ENCODE assay signal across 8 cellular contexts in genomic region chr1:181083842-181084605, GRCh38. TPM values are rescaled to one million over a fixed set of nuclear protein-coding genes. Genes with fewer than 3 reads are reported as not detected.
DNase-seq lines count a peak whose midpoint lies in the region; ATAC-seq, FAIRE-seq and TF ChIP-seq lines count a peak whose summit lies in the region.

No MANE protein-coding gene starts in this region.

- no peak overlapping the region for H3K27ac ChIP-seq in mesendoderm (ENCODE audit: low read depth, low read length)

- no peak overlapping the region for H2BK120ac ChIP-seq in mesendoderm (ENCODE audit: low read depth, low read length)

- H3K4me2 ChIP-seq in mesendoderm (ENCODE audit: low read length) = no peak overlapping the region

- H3K27ac Mint-ChIP-seq in central memory CD8-positive, alpha-beta T cell (ENCODE audit: low read depth) = no peak overlapping the region

- peak; percentile 28 for ATAC-seq in GM21737 (IDR thresholded peaks at IDR 0.05; ENCODE audit: unreplicated experiment)
- ATAC-seq in central memory CD8-positive, alpha-beta T cell (replicated peaks; ENCODE audit: extremely low read depth, poor library complexity, severe bottlenecking) = no peak

- no peak overlapping the region for H3K9ac ChIP-seq in mesendoderm (ENCODE audit: low read length)

- H3K4me1 ChIP-seq in mesendoderm (ENCODE audit: control insufficient read depth, low read depth, low read length) = no peaks in the 10 kb centered on the region

- H3K79me1 ChIP-seq in mesendoderm (ENCODE audit: low read length) = no peaks in the 10 kb centered on the region

- H3K36me3 ChIP-seq in mesendoderm (ENCODE audit: control insufficient read depth, insufficient read depth, low read length) = no peaks in the 10 kb centered on the region

- no peaks in the 10 kb centered on the region for H3K9me3 Mint-ChIP-seq in central memory CD8-positive, alpha-beta T cell

- H4K5ac ChIP-seq in mesendoderm (ENCODE audit: low read length) = no peak overlapping the region

- peaks cover 20% of the 10 kb centered on the region for H3K27me3 Mint-ChIP-seq in central memory CD8-positive, alpha-beta T cell

- H3K79me2 ChIP-seq in mesendoderm (ENCODE audit: control insufficient read depth, insufficient read depth, low read length) = peaks cover under 1% of the 10 kb centered on the region

- H2AK5ac ChIP-seq in mesendoderm (ENCODE audit: low read length) = no peak overlapping the region

- no peaks in the 10 kb centered on the region for H3K27me3 ChIP-seq in mesendoderm (ENCODE audit: insufficient read depth, low read length, poor library complexity)

- peak overlapping the region; percentile 45 for H3K56ac ChIP-seq in mesendoderm (ENCODE audit: low read length)

- peak; percentile 63 for DNase-seq in ELR (ENCODE audit: low read depth)
- DNase-seq in NAMALWA (ENCODE audit: low spot score) = peak; percentile 92
- DNase-seq in T-helper 2 cell = peak in 3 of 5 experiments; percentile 36 to 83 (median 45)
- DNase-seq in central memory CD8-positive, alpha-beta T cell (ENCODE audit: low spot score in 2 of 2) = peak; percentile 22 to 28
- peak; percentile 85 for DNase-seq in mesendoderm
- no peak for DNase-seq in H54 (ENCODE audit: insufficient read length, low spot score)
- no peak for DNase-seq in amniotic stem cell (lab: John Stamatoyannopoulos, UW)

- no CpG with 5 or more reads among the region's 6 CpGs for WGBS in mesendoderm (ENCODE audit: extremely low coverage, insufficient coverage, low lambda C conversion rate)

- no peak overlapping the region for H3K23ac ChIP-seq in mesendoderm (ENCODE audit: low read length)

- no peak overlapping the region for H2BK5ac ChIP-seq in mesendoderm (ENCODE audit: low read length)

- peaks cover 8% of the 10 kb centered on the region for H3K36me3 Mint-ChIP-seq in central memory CD8-positive, alpha-beta T cell (ENCODE audit: insufficient read depth)

- H3K4me3 ChIP-seq in mesendoderm (ENCODE audit: low read length) = no peak overlapping the region

- no peak for TF ChIP-seq POLR2A in H54 (IDR thresholded peaks at IDR 0.05; ENCODE audit: low read depth, low read length)

- no peak overlapping the region for H4K8ac ChIP-seq in mesendoderm (ENCODE audit: low read depth, low read length)

- no peak overlapping the region for H3K4me3 Mint-ChIP-seq in central memory CD8-positive, alpha-beta T cell

- no peak for FAIRE-seq in H54 (lab: Jason Lieb, UNC)

- H2BK15ac ChIP-seq in mesendoderm (replicated peaks; ENCODE audit: low read depth) = no peak overlapping the region

- no peak overlapping the region for H3K4ac ChIP-seq in mesendoderm (ENCODE audit: low read depth, low read length)

- peaks cover 15% of the 10 kb centered on the region for H3K4me1 Mint-ChIP-seq in central memory CD8-positive, alpha-beta T cell

- H3K18ac ChIP-seq in mesendoderm (ENCODE audit: low read length) = no peak overlapping the region

RNA-seq across cellular contexts. Expression of gene IER5, which starts 4.5 kb away (rescaled TPM):
- polyA plus RNA-seq in mesendoderm (2013, experiment 1 of 2) = 3.5 TPM
- 3.2 TPM for polyA plus RNA-seq in mesendoderm (2013, experiment 2 of 2)

RNA-seq across cellular contexts. Expression of gene MR1, which starts 50.2 kb away (rescaled TPM):
- 0.06 TPM for polyA plus RNA-seq in mesendoderm (2013, experiment 1 of 2)
- polyA plus RNA-seq in mesendoderm (2013, experiment 2 of 2) = 0.07 TPM

Comparison
In these comparisons a context has a peak if more than half of its experiments do, and no peak if none do; other contexts are left out.
1. DNase-seq: peak in ELR (single experiment), NAMALWA (single experiment), T-helper 2 cell (3 of 5), central memory CD8-positive, alpha-beta T cell (2 of 2) and mesendoderm (single experiment); none in H54 (single experiment) and amniotic stem cell (single experiment).